Comparison of ENCODE assay signal across 2 cellular contexts in genomic region chr16:29824589-29825144, GRCh38.
TF ChIP-seq lines count a peak whose summit lies in the region.

No MANE protein-coding gene starts in this region.

TF ChIP-seq in HEK293, 187 proteins besides CTCF, POLR2A, EP300 and RAD21:
- TF ChIP-seq ZNF791 (tag by site-specific recombination; IDR thresholded peaks at IDR 0.05) (no peak), ZNF518A (tag by site-specific recombination; conservative IDR thresholded peaks at IDR 0.05; ENCODE audit: low read depth) (no peak), ZNF639 (tag by site-specific recombination; IDR thresholded peaks at IDR 0.05) (no peak), ZNF248 (tag by site-specific recombination; IDR thresholded peaks at IDR 0.05) (no peak), GLIS1 (tag by site-specific recombination; IDR thresholded peaks at IDR 0.05) (peak; percentile 20; the same call in 1 of the 2 replicates), ZNF2 (tag by site-specific recombination; IDR thresholded peaks at IDR 0.05) (no peak), ZSCAN30 (tag by site-specific recombination; IDR thresholded peaks at IDR 0.05) (no peak), ZNF654 (tag by site-specific recombination; IDR thresholded peaks at IDR 0.05; ENCODE audit: low read depth) (0 out of 2 replicates have a peak, but pooled peaks have one; percentile 1), ZBTB11 (tag by site-specific recombination; conservative IDR thresholded peaks at IDR 0.05; ENCODE audit: low read depth) (no peak), ZNF433 (tag by site-specific recombination; IDR thresholded peaks at IDR 0.05; ENCODE audit: low read depth) (no peak), ZNF394 (tag by site-specific recombination; IDR thresholded peaks at IDR 0.05; ENCODE audit: borderline replicate concordance) (peak; percentile 59; the same call in 1 of the 2 replicates), RBAK (tag by site-specific recombination; IDR thresholded peaks at IDR 0.05) (no peak), ZNF488 (tag by site-specific recombination; IDR thresholded peaks at IDR 0.05) (no peak), ZNF366 (tag by site-specific recombination; conservative IDR thresholded peaks at IDR 0.05) (0 out of 2 replicates have a peak, but pooled peaks have one; percentile 11)

TF ChIP-seq in K562, 482 proteins besides CTCF, POLR2A, EP300 and RAD21:
- TF ChIP-seq KDM1A (IDR thresholded peaks at IDR 0.05) (peak; percentile 23 to 29; a peak in 1 of 4 replicates), ZNF583 (CRISPR knock-in tag; IDR thresholded peaks at IDR 0.05) (no peak), RCOR1 (IDR thresholded peaks at IDR 0.05; ENCODE audit: borderline replicate concordance in 1 of 2, low read depth in 2 of 2, low read length in 2 of 2) (0 out of 4 replicates have a peak, but pooled peaks of 1 of the 2 experiments have one; percentile 3), MLX (CRISPR knock-in tag; conservative IDR thresholded peaks at IDR 0.05) (no peak), FOXK1 (CRISPR knock-in tag; IDR thresholded peaks at IDR 0.05; ENCODE audit: borderline replicate concordance) (0 out of 2 replicates have a peak, but pooled peaks have one; percentile 21), ATF3 (IDR thresholded peaks at IDR 0.05) (peak; percentile 40; the same call in 1 of the 2 replicates), ATF3 (CRISPR knock-in tag; conservative IDR thresholded peaks at IDR 0.05) (no peak), JUND (IDR thresholded peaks at IDR 0.05; ENCODE audit: borderline replicate concordance, low read depth, low read length) (peak; percentile 59; the same call in 1 of the 2 replicates), JUND (tag; IDR thresholded peaks at IDR 0.05; ENCODE audit: borderline replicate concordance, low read depth, low read length) (peak; percentile 47; the same call in 1 of the 3 replicates), CBFA2T3 (IDR thresholded peaks at IDR 0.05) (0 out of 2 replicates have a peak, but pooled peaks have one; percentile 6), MCM7 (IDR thresholded peaks at IDR 0.05) (no peak), ARID1B (IDR thresholded peaks at IDR 0.05) (peak; percentile 51), ZNF384 (IDR thresholded peaks at IDR 0.05; ENCODE audit: low read depth, low read length) (peak; percentile 59), ZNF408 (CRISPR knock-in tag; IDR thresholded peaks at IDR 0.05; ENCODE audit: low read depth) (no peak), FOSL1 (tag; conservative IDR thresholded peaks at IDR 0.05) (peak; percentile 65; the same call in 1 of the 2 replicates), SMAD3 (CRISPR knock-in tag; conservative IDR thresholded peaks at IDR 0.05) (no peak)
TF ChIP-seq in K562: peak in this region for 9.
